Comparison of ENCODE assay signal across 1 cellular context in the genomic region with DNA sequence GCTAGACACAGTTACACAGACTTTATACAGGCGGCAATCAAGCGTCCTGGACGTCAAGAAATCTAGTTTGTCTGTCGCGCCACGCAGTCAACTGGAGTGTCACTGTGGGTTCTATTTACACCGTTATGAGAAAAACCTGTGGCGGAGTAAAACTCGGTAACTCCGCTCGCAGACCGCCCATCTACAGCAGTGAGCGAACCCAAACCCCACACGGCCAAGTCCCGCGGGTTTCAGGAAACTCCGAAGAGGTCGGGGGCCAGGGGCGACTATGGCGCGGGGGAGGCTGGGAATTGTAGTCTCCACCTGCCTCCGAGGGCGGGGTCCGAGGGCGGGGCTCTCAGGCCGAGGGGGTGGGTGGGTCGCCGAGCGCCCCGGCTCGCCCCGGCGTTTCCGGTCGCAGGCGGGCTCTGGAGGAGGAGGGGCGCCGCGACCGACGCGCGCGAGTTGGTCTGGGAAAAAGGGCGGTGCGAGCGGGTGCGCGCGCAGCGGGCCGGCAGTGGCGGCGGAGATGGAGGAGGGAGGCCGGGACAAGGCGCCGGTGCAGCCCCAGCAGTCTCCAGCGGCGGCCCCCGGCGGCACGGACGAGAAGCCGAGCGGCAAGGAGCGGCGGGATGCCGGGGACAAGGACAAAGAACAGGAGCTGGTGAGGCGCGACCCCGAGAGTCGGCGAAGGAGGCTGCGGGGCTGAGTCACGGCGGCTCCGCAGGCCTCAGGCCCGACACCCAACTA.
A peak's percentile ranks its signal among the peaks of the same experiment; 100 is the strongest.
TF ChIP-seq lines count a peak whose summit lies in the region.

TSS of gene PSMD2 (plus strand) at position 483 of the 729 bp plus-strand sequence. CDS start at position 509, 26 bp downstream.

TF ChIP-seq in HepG2, 621 proteins besides CTCF, POLR2A, EP300 and RAD21 (continued from another document and continues in another):
- TF ChIP-seq, protein P1, sequence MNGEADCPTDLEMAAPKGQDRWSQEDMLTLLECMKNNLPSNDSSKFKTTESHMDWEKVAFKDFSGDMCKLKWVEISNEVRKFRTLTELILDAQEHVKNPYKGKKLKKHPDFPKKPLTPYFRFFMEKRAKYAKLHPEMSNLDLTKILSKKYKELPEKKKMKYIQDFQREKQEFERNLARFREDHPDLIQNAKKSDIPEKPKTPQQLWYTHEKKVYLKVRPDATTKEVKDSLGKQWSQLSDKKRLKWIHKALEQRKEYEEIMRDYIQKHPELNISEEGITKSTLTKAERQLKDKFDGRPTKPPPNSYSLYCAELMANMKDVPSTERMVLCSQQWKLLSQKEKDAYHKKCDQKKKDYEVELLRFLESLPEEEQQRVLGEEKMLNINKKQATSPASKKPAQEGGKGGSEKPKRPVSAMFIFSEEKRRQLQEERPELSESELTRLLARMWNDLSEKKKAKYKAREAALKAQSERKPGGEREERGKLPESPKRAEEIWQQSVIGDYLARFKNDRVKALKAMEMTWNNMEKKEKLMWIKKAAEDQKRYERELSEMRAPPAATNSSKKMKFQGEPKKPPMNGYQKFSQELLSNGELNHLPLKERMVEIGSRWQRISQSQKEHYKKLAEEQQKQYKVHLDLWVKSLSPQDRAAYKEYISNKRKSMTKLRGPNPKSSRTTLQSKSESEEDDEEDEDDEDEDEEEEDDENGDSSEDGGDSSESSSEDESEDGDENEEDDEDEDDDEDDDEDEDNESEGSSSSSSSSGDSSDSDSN (CRISPR knock-in tag; IDR thresholded peaks at IDR 0.05) = peak; percentile 52; the same call in 1 of the 2 replicates
- TF ChIP-seq PHF20 (CRISPR knock-in tag; IDR thresholded peaks at IDR 0.05) (peak; percentile 77), ETV5 (CRISPR knock-in tag; IDR thresholded peaks at IDR 0.05; ENCODE audit: borderline replicate concordance) (peak; percentile 66; the same call in 1 of the 2 replicates), ZNF234 (CRISPR knock-in tag; conservative IDR thresholded peaks at IDR 0.05) (no peak; the same call in 1 of the 2 replicates), PCBP2 (optimal IDR thresholded peaks at IDR 0.05; ENCODE audit: low read depth, low read length, poor library complexity, severe bottlenecking) (no peak), NFE2L2 (IDR thresholded peaks at IDR 0.05; ENCODE audit: low read length) (no peak), ZNF282 (IDR thresholded peaks at IDR 0.05; ENCODE audit: partially characterized antibody) (no peak), TCF7L2 (IDR thresholded peaks at IDR 0.05; ENCODE audit: low read depth, low read length) (no peak), SIN3B (IDR thresholded peaks at IDR 0.05; ENCODE audit: low read length) (no peak), ZNF788 (CRISPR knock-in tag; IDR thresholded peaks at IDR 0.05; ENCODE audit: borderline replicate concordance) (no peak), NKX3-1 (CRISPR knock-in tag; IDR thresholded peaks at IDR 0.05) (peak; percentile 65; the same call in 1 of the 2 replicates), MXD4 (CRISPR knock-in tag; IDR thresholded peaks at IDR 0.05) (0 out of 2 replicates have a peak, but pooled peaks have one; percentile 24), ISX (CRISPR knock-in tag; conservative IDR thresholded peaks at IDR 0.05) (no peak), ARNTL (CRISPR knock-in tag; IDR thresholded peaks at IDR 0.05) (no peak; the same call in 1 of the 2 replicates), IRF1 (CRISPR knock-in tag; IDR thresholded peaks at IDR 0.05; ENCODE audit: low read depth) (no peak), SRF (IDR thresholded peaks at IDR 0.05; ENCODE audit: low read depth, low read length) (no peak), ZBTB10 (CRISPR knock-in tag; IDR thresholded peaks at IDR 0.05; ENCODE audit: borderline replicate concordance) (no peak), ZBTB38 (CRISPR knock-in tag; IDR thresholded peaks at IDR 0.05) (no peak; the same call in none of the 2 replicates), KLF9 (CRISPR knock-in tag; IDR thresholded peaks at IDR 0.05; ENCODE audit: low read depth) (no peak), ZNF468 (CRISPR knock-in tag; IDR thresholded peaks at IDR 0.05) (no peak), ZNF10 (CRISPR knock-in tag; IDR thresholded peaks at IDR 0.05; ENCODE audit: borderline replicate concordance, low read depth) (no peak), ZC3H4 (CRISPR knock-in tag; IDR thresholded peaks at IDR 0.05; ENCODE audit: borderline replicate concordance) (no peak), ZFP37 (CRISPR knock-in tag; IDR thresholded peaks at IDR 0.05; ENCODE audit: borderline replicate concordance) (no peak; the same call in 1 of the 2 replicates), FOXP1 (IDR thresholded peaks at IDR 0.05) (no peak), FOXP1 (CRISPR knock-in tag; IDR thresholded peaks at IDR 0.05) (no peak), ZNF607 (CRISPR knock-in tag; IDR thresholded peaks at IDR 0.05; ENCODE audit: borderline replicate concordance) (peak; percentile 52; the same call in 1 of the 2 replicates), THAP11 (CRISPR knock-in tag; IDR thresholded peaks at IDR 0.05) (peak; percentile 98), ZNF709 (CRISPR knock-in tag; IDR thresholded peaks at IDR 0.05) (0 out of 2 replicates have a peak, but pooled peaks have one; percentile 55), PRPF4 (IDR thresholded peaks at IDR 0.05; ENCODE audit: low read depth, low read length, poor library complexity, severe bottlenecking) (no peak), ZSCAN21 (CRISPR knock-in tag; IDR thresholded peaks at IDR 0.05; ENCODE audit: borderline replicate concordance) (peak; percentile 78), SNAPC2 (CRISPR knock-in tag; IDR thresholded peaks at IDR 0.05) (no peak; the same call in 1 of the 2 replicates), ZNF264 (CRISPR knock-in tag; IDR thresholded peaks at IDR 0.05) (no peak), MLX (CRISPR knock-in tag; IDR thresholded peaks at IDR 0.05) (no peak), HOMEZ (CRISPR knock-in tag; IDR thresholded peaks at IDR 0.05; ENCODE audit: low read depth) (peak; percentile 33; the same call in 1 of the 2 replicates), FOXK1 (CRISPR knock-in tag; IDR thresholded peaks at IDR 0.05; ENCODE audit: borderline replicate concordance, low read depth) (peak; percentile 55; the same call in 1 of the 2 replicates), ZNF644 (CRISPR knock-in tag; IDR thresholded peaks at IDR 0.05; ENCODE audit: low read depth) (no peak), NRL (CRISPR knock-in tag; IDR thresholded peaks at IDR 0.05; ENCODE audit: borderline replicate concordance) (peak; percentile 76), ZBTB43 (CRISPR knock-in tag; conservative IDR thresholded peaks at IDR 0.05) (no peak), ZBTB34 (CRISPR knock-in tag; IDR thresholded peaks at IDR 0.05) (no peak), ZNF558 (CRISPR knock-in tag; IDR thresholded peaks at IDR 0.05; ENCODE audit: borderline replicate concordance) (no peak; the same call in 1 of the 2 replicates), ZNF687 (CRISPR knock-in tag; IDR thresholded peaks at IDR 0.05) (peak; percentile 79), ZNF253 (CRISPR knock-in tag; IDR thresholded peaks at IDR 0.05; ENCODE audit: borderline replicate concordance) (no peak), ZNF678 (CRISPR knock-in tag; IDR thresholded peaks at IDR 0.05) (no peak; the same call in 1 of the 2 replicates), ELF1 (CRISPR knock-in tag; IDR thresholded peaks at IDR 0.05) (peak; percentile 75), ZNF33A (CRISPR knock-in tag; IDR thresholded peaks at IDR 0.05; ENCODE audit: borderline replicate concordance) (0 out of 2 replicates have a peak, but pooled peaks have one; percentile 58), ZNF556 (CRISPR knock-in tag; IDR thresholded peaks at IDR 0.05; ENCODE audit: borderline replicate concordance) (no peak), SATB2 (CRISPR knock-in tag; IDR thresholded peaks at IDR 0.05) (no peak), PAF1 (CRISPR knock-in tag; IDR thresholded peaks at IDR 0.05) (no peak), ZNF674 (CRISPR knock-in tag; IDR thresholded peaks at IDR 0.05; ENCODE audit: low read depth) (no peak)
